In the genomic region with DNA sequence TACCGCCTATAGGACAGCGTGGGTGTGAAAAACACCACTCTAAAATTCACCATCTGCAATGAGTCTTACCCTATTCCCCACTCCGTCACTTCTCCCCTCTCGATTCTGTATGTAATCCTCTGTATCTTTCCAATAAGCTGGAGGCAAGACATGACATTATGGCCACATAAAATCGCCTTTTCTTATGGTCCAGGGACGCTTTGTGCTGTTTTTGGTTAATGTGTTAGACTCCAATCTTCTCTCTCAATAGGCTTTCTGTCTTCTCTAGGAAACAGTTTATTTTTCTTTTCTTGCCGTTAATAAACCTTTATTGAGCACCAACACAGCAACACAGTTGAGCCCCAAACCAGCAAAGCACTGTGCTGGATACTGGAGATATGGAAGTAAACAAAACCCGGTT, we compare ENCODE assay signal across 23 cellular contexts.
"Had no signal": no experiment of that assay in that cellular context is flagged by ENCODE, and none has a peak within 500 bp of the region (broad histone marks: within the 10 kb centered on the region; RNA-seq: fewer than 3 reads in every experiment).

No MANE protein-coding gene starts in this region.

- H3K27ac Mint-ChIP-seq: activated CD4-positive, alpha-beta memory T cell treated with anti-CD3 and anti-CD28 coated beads for 36 hours; activated naive CD4-positive, alpha-beta T cell treated with anti-CD3 and anti-CD28 coated beads for 36 hours; activated naive CD8-positive, alpha-beta T cell; activated T-helper 17 cell treated with anti-CD3 and anti-CD28 coated beads, Interleukin-2, amount 50 U/mL, for 72 hours; T-helper 17 cell; WTC11 had no signal

- ATAC-seq: activated T-helper 17 cell treated with anti-CD3 and anti-CD28 coated beads, Interleukin-2, amount 50 U/mL, for 72 hours; T-helper 17 cell; WTC11 had no signal

- DNase-seq: activated CD4-positive, CD25-positive, alpha-beta regulatory T cell treated with anti-CD3 and anti-CD28 coated beads, Interleukin-2, amount 50 U/mL, for 72 hours; activated gamma-delta T cell; activated naive CD4-positive, alpha-beta T cell treated with anti-CD3 and anti-CD28 coated beads for 36 hours; activated T-cell treated with anti-CD3 and anti-CD28 coated beads for 4 hours; NCI-H1105; NCI-H1436; NCI-H1694 treated with DMSO at 0.1 percent for 48 hours; NCI-H2029 treated with DMSO at 0.1 percent for 48 hours; NCI-H2171; NCI-H2227 treated with DMSO at 0.1 percent for 48 hours; NCI-H446 treated with DMSO at 0.1 percent for 48 hours; NCI-H524 treated with DMSO at 0.1 percent for 48 hours; NCI-H748 treated with DMSO at 0.1 percent for 48 hours; RPMI8226; T-helper 17 cell; T-helper 9 cell had no signal

- H3K27ac ChIP-seq: cardiac muscle cell had no signal

- H3K4me1 Mint-ChIP-seq: activated T-helper 17 cell treated with anti-CD3 and anti-CD28 coated beads, Interleukin-2, amount 50 U/mL, for 72 hours; T-helper 17 cell had no signal

- H3K36me3 Mint-ChIP-seq: brain had no signal

- H3K36me3 ChIP-seq: cardiac muscle cell, MG63 had no signal

- H3K4me3 Mint-ChIP-seq: activated CD4-positive, alpha-beta memory T cell treated with anti-CD3 and anti-CD28 coated beads for 36 hours; activated naive CD4-positive, alpha-beta T cell treated with anti-CD3 and anti-CD28 coated beads for 36 hours; activated naive CD8-positive, alpha-beta T cell; activated T-helper 17 cell treated with anti-CD3 and anti-CD28 coated beads, Interleukin-2, amount 50 U/mL, for 72 hours; brain; T-helper 17 cell; WTC11 had no signal

- H3K4me3 ChIP-seq: cardiac muscle cell, MG63 had no signal

- H3K27me3 ChIP-seq: cardiac muscle cell, MG63 had no signal
